13 cellular contexts compared by ENCODE assay signal in the genomic region with DNA sequence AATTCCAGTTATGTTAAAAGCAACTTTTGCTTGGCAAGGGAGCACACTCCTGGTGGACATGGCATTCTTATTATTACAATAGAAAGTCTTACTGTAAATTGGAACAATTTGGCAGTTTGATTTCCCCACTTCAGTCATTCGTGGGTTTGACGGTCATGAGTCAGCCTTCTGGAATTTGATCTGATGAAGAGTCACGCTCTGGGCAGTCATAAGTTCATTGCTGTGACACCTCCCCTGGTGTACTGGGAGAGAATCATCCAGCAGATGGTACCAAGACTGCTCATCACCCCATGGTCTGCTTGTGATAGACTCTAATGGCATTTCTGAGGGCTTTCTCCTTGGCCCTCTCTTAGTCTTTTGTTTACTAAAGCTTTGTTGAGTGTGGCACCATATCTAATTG. TPM values are rescaled to one million over a fixed set of nuclear protein-coding genes. Genes with fewer than 3 reads are reported as not detected.
DNase-seq lines count a peak whose midpoint lies in the region; ATAC-seq, FAIRE-seq and TF ChIP-seq lines count a peak whose summit lies in the region.
"Had no signal": no experiment of that assay in that cellular context is flagged by ENCODE, and none has a peak within 500 bp of the region (broad histone marks: within the 10 kb centered on the region; RNA-seq: fewer than 3 reads in every experiment).

No MANE protein-coding gene starts in this region.

- H3K27ac Mint-ChIP-seq in type B pancreatic cell, result no peak overlapping the region
- no peak overlapping the region for H3K27ac Mint-ChIP-seq in activated CD8-positive, alpha-beta memory T cell treated with anti-CD3 and anti-CD28 coated beads, Interleukin-2, amount 10 ng/mL, durations not matched to agents 7 days and 5 days
- H3K27ac Mint-ChIP-seq: memory B cell; T-helper 2 cell treated with Interferon-gamma antibody and Interleukin-4, amounts not matched to agents 5 μg/mL and 100 μg/mL, for 36 hours had no signal

- ATAC-seq in activated CD8-positive, alpha-beta memory T cell treated with anti-CD3 and anti-CD28 coated beads, Interleukin-2, amount 10 ng/mL, durations not matched to agents 7 days and 5 days, result no peak

- no peak overlapping the region for H3K27ac ChIP-seq in keratinocyte (ENCODE audit: control insufficient read depth, insufficient read depth, low read length)

- CTCF ChIA-PET in activated CD8-positive, alpha-beta memory T cell treated with anti-CD3 and anti-CD28 coated beads, Interleukin-2, amount 10 ng/mL, durations not matched to agents 7 days and 5 days (lab: Charles Lee), result no interaction called here

- no peaks in the 10 kb centered on the region for H3K79me2 ChIP-seq in keratinocyte (ENCODE audit: control insufficient read depth, insufficient read depth, low read length)

- no peaks in the 10 kb centered on the region for H3K27me3 ChIP-seq in keratinocyte (ENCODE audit: control insufficient read depth, extremely low read depth, insufficient read depth, low read length)

- DNase-seq in AG10803 (ENCODE audit: low read depth) (peak; percentile 80), HPDE6-E6E7 (ENCODE audit: extremely low spot score) (peak; percentile 27), T1000 (lab: John Stamatoyannopoulos, UW) (peak; percentile 3), keratinocyte (ENCODE audit: low read depth, low spot score) (peak; percentile 19), hypothalamus (lab: John Stamatoyannopoulos, UW) (no peak), type B pancreatic cell (ENCODE audit: extremely low spot score, unreplicated experiment) (no peak)
- DNase-seq in activated CD8-positive, alpha-beta memory T cell treated with anti-CD3 and anti-CD28 coated beads for 24 hours, result no peak
- DNase-seq in activated CD8-positive, alpha-beta memory T cell treated with anti-CD3 and anti-CD28 coated beads, Interleukin-2, amount 10 ng/mL, durations not matched to agents 7 days and 5 days, result no peak
- DNase-seq: cerebellar nuclear complex, head of caudate nucleus, right cardiac atrium had no signal

- H3K9ac ChIP-seq in keratinocyte (ENCODE audit: control insufficient read depth, extremely low read depth, insufficient read depth, low read length), result no peak overlapping the region

- no peaks in the 10 kb centered on the region for H3K36me3 Mint-ChIP-seq in type B pancreatic cell
- H3K36me3 Mint-ChIP-seq in activated CD8-positive, alpha-beta memory T cell treated with anti-CD3 and anti-CD28 coated beads, Interleukin-2, amount 10 ng/mL, durations not matched to agents 7 days and 5 days, result no peaks in the 10 kb centered on the region
- H3K36me3 Mint-ChIP-seq: memory B cell had no signal

- dilution Hi-C loops in keratinocyte (cut with MboI; ENCODE audit: extremely low pct_ligation_motif_present, low sequenced_read_pairs), result no loop called here

- H3K36me3 ChIP-seq in keratinocyte (ENCODE audit: control insufficient read depth in 2 of 2, extremely low read depth in 1 of 2, insufficient read depth in 2 of 2, low read length in 2 of 2), result no peaks in the 10 kb centered on the region

- H2AFZ ChIP-seq in keratinocyte (ENCODE audit: control insufficient read depth, low read length), result no peak overlapping the region

- H4K20me1 ChIP-seq in keratinocyte (ENCODE audit: control insufficient read depth, extremely low read depth, insufficient read depth, low read length), result no peaks in the 10 kb centered on the region

- H3K4me3 Mint-ChIP-seq in type B pancreatic cell, result no peak overlapping the region
- no peak overlapping the region for H3K4me3 Mint-ChIP-seq in activated CD8-positive, alpha-beta memory T cell treated with anti-CD3 and anti-CD28 coated beads, Interleukin-2, amount 10 ng/mL, durations not matched to agents 7 days and 5 days
- H3K4me3 Mint-ChIP-seq: memory B cell; T-helper 2 cell treated with Interferon-gamma antibody and Interleukin-4, amounts not matched to agents 5 μg/mL and 100 μg/mL, for 36 hours had no signal

- no peaks in the 10 kb centered on the region for H3K4me1 Mint-ChIP-seq in type B pancreatic cell (ENCODE audit: unreplicated experiment)
- H3K4me1 Mint-ChIP-seq in activated CD8-positive, alpha-beta memory T cell treated with anti-CD3 and anti-CD28 coated beads, Interleukin-2, amount 10 ng/mL, durations not matched to agents 7 days and 5 days, result peaks cover 8% of the 10 kb centered on the region
- H3K4me1 Mint-ChIP-seq: memory B cell had no signal

- no peaks in the 10 kb centered on the region for H3K9me3 ChIP-seq in keratinocyte (ENCODE audit: control insufficient read depth, low read depth, low read length)

- no peak overlapping the region for H3K4me2 ChIP-seq in keratinocyte (ENCODE audit: control insufficient read depth, extremely low read depth, insufficient read depth, low read depth, low read length)

- H3K9me3 Mint-ChIP-seq in type B pancreatic cell, result no peaks in the 10 kb centered on the region
- H3K9me3 Mint-ChIP-seq in activated CD8-positive, alpha-beta memory T cell treated with anti-CD3 and anti-CD28 coated beads, Interleukin-2, amount 10 ng/mL, durations not matched to agents 7 days and 5 days (ENCODE audit: low read depth), result no peaks in the 10 kb centered on the region
- H3K9me3 Mint-ChIP-seq: memory B cell; T-helper 2 cell treated with Interferon-gamma antibody and Interleukin-4, amounts not matched to agents 5 μg/mL and 100 μg/mL, for 36 hours had no signal

- H3K9me1 ChIP-seq in keratinocyte (ENCODE audit: control insufficient read depth, extremely low read depth, insufficient read depth, low read length), result no peaks in the 10 kb centered on the region

- no peak for TF ChIP-seq CTCF in AG10803 (conservative IDR thresholded peaks at IDR 0.05; ENCODE audit: low read length)
- peak in 1 of 3 experiments; percentile 18 for TF ChIP-seq CTCF in keratinocyte (optimal IDR thresholded peaks at IDR 0.05 in 1 of 3, IDR thresholded peaks at IDR 0.05 in 1 of 3, conservative IDR thresholded peaks at IDR 0.05 in 1 of 3; ENCODE audit: extremely low read depth in 1 of 3, insufficient read depth in 2 of 3, low read length in 3 of 3)
- no peak for TF ChIP-seq CTCF in type B pancreatic cell (conservative IDR thresholded peaks at IDR 0.05)

- H3K27me3 Mint-ChIP-seq in type B pancreatic cell, result no peaks in the 10 kb centered on the region
- no peaks in the 10 kb centered on the region for H3K27me3 Mint-ChIP-seq in activated CD8-positive, alpha-beta memory T cell treated with anti-CD3 and anti-CD28 coated beads, Interleukin-2, amount 10 ng/mL, durations not matched to agents 7 days and 5 days

- H3K4me3 ChIP-seq in AG10803 (ENCODE audit: low read length) (no peak overlapping the region), keratinocyte (ENCODE audit: control insufficient read depth in 2 of 3, extremely low read depth in 1 of 3, insufficient read depth in 2 of 3, low read depth in 1 of 3, low read length in 3 of 3) (no peak overlapping the region)

- H3K4me1 ChIP-seq in keratinocyte (ENCODE audit: control insufficient read depth, extremely low read depth, insufficient read depth, low read length), result peaks cover 7% of the 10 kb centered on the region

- FAIRE-seq in keratinocyte (lab: Jason Lieb, UNC), result no peak

RNA-seq across cellular contexts. Expression of gene GLRA1, which starts 53.8 kb away (rescaled TPM):
- not detected in 3 replicates for polyA plus RNA-seq in keratinocyte
- not detected for polyA plus RNA-seq in keratinocyte (2011; ENCODE audit: low read depth)
- polyA plus RNA-seq in keratinocyte (2011; cell fraction: cytosol; rRNA removed), result not detected in 2 replicates
- polyA plus RNA-seq in keratinocyte (2011; cell fraction: nucleus; rRNA removed), result not detected in 2 replicates
- 0.08 TPM in 1 of 2 replicates, not detected in the other for polyA plus RNA-seq in keratinocyte (2012; ENCODE audit: low replicate concordance)
- not detected in 3 replicates for polyA minus RNA-seq in keratinocyte
- polyA minus RNA-seq in keratinocyte (2011; cell fraction: cytosol; rRNA and poly(A)+ RNA removed), result not detected
- polyA minus RNA-seq in keratinocyte (2011; cell fraction: nucleus; rRNA and poly(A)+ RNA removed), result not detected in 2 replicates
- 0.39 and 0.79 TPM in 2 replicates for total RNA-seq in type B pancreatic cell (ENCODE audit: low replicate concordance)
- not detected for total RNA-seq in activated CD8-positive, alpha-beta memory T cell treated with anti-CD3 and anti-CD28 coated beads, Interleukin-2, amount 10 ng/mL, durations not matched to agents 7 days and 5 days
- total RNA-seq: right cardiac atrium had no signal
- polyA plus RNA-seq: right cardiac atrium had no signal

Comparison
In these comparisons a context has a peak if more than half of its experiments do, and no peak if none do; other contexts are left out.
1. DNase-seq: peak in AG10803 (single experiment), HPDE6-E6E7 (single experiment), T1000 (single experiment) and keratinocyte (single experiment); none in activated CD8-positive, alpha-beta memory T cell treated with anti-CD3 and anti-CD28 coated beads for 24 hours (single experiment), hypothalamus (0 of 51), type B pancreatic cell (single experiment) and activated CD8-positive, alpha-beta memory T cell treated with anti-CD3 and anti-CD28 coated beads, Interleukin-2, amount 10 ng/mL, durations not matched to agents 7 days and 5 days (single experiment).